ENCODE assay signal across 10 cellular contexts in genomic region chr10:514137-514671, GRCh38.
DNase-seq lines count a peak whose midpoint lies in the region; ATAC-seq, FAIRE-seq and TF ChIP-seq lines count a peak whose summit lies in the region.
"Had no signal": no experiment of that assay in that cellular context is flagged by ENCODE, and none has a peak within 500 bp of the region (broad histone marks: within the 10 kb centered on the region; RNA-seq: fewer than 3 reads in every experiment).

No MANE protein-coding gene starts in this region.

- no peaks in the 10 kb centered on the region for H3K9me3 Mint-ChIP-seq in activated T-helper 17 cell treated with anti-CD3 and anti-CD28 coated beads, Interleukin-2, amount 50 U/mL, for 72 hours
- H3K9me3 Mint-ChIP-seq in endodermal cell: no peaks in the 10 kb centered on the region

- 88 to 94% (median 89%) methylated on average over 22 of the region's 22 CpGs for WGBS in spleen, 5 donors
- 92 to 93% methylated on average over 18 to 22 of the region's 22 CpGs for whole genome bisulfite sequencing in endodermal cell (ENCODE audit: insufficient coverage in 1 of 2, insufficient read length in 1 of 2), 2 experiments

- DNase-seq in MM.1S (no peak), NCI-H69 (lab: John Stamatoyannopoulos, UW) (peak; percentile 90), spleen (peak; percentile 65), endodermal cell (no peak)
- DNase-seq: activated gamma-delta T cell; stimulated activated CD4-positive, alpha-beta T cell treated with anti-CD3 and anti-CD28 coated beads, Interleukin-2, amount 100 ng/mL, for 24 hours had no signal

- TF ChIP-seq CTCF in MM.1S (IDR thresholded peaks at IDR 0.05; ENCODE audit: low read length) (no peak), spleen (IDR thresholded peaks at IDR 0.05 in 8 of 11, conservative IDR thresholded peaks at IDR 0.05 in 3 of 11) (no peak), endodermal cell (conservative IDR thresholded peaks at IDR 0.05) (no peak)

- no peaks in the 10 kb centered on the region for H3K9me2 ChIP-seq in MM.1S (replicated peaks; ENCODE audit: insufficient read depth, low read length)

- peak overlapping the region; percentile 99; the same call in 1 of the 2 replicates for H3K27ac ChIP-seq in MM.1S (ENCODE audit: low read length)
- H3K27ac ChIP-seq in spleen: no peak overlapping the region
- H3K27ac ChIP-seq in endodermal cell (ENCODE audit: low read depth, low read length): no peak overlapping the region

- no peak overlapping the region for H2AFZ ChIP-seq in MM.1S (ENCODE audit: low read length)

- H4K20me1 ChIP-seq in MM.1S (ENCODE audit: insufficient read depth, low read length): no peaks in the 10 kb centered on the region

- H3K4me3 ChIP-seq in MM.1S (ENCODE audit: low read length): no peak overlapping the region
- no peak overlapping the region for H3K4me3 ChIP-seq in spleen
- H3K4me3 ChIP-seq in endodermal cell (ENCODE audit: low read length): no peak overlapping the region

- H3K27me3 ChIP-seq in MM.1S (replicated peaks; ENCODE audit: insufficient read depth, low read length) (no peaks in the 10 kb centered on the region), spleen (replicated peaks in 1 of 7) (peaks cover 0 to 12% (median 0%) of the 10 kb centered on the region in 7 donors), endodermal cell (ENCODE audit: control insufficient read depth, insufficient read depth, low read length, poor library complexity, severe bottlenecking) (peaks cover 15% of the 10 kb centered on the region)

- 0 out of 2 replicates have a peak overlapping the region, but pooled peaks have one; percentile 1 for H3K4me2 ChIP-seq in MM.1S (ENCODE audit: low read depth, low read length)

- H3K4me3 Mint-ChIP-seq in activated T-helper 17 cell treated with anti-CD3 and anti-CD28 coated beads, Interleukin-2, amount 50 U/mL, for 72 hours: no peak overlapping the region
- no peak overlapping the region for H3K4me3 Mint-ChIP-seq in endodermal cell

- intact Hi-C loops in spleen (cut with DNase I; ENCODE audit: low total_unique reads): loop anchor here (5.0 to 10.0 kb wide), 2 partner anchors 171 to 273 kb away; partner anchors contain the start of gene DIP2C

- H3K9ac ChIP-seq in MM.1S (ENCODE audit: low read length): no peak overlapping the region
- H3K9ac ChIP-seq in endodermal cell (ENCODE audit: extremely low read depth, low read length, poor library complexity, severe bottlenecking): no peak overlapping the region

- ATAC-seq in GM21825 (IDR thresholded peaks at IDR 0.05; ENCODE audit: unreplicated experiment) (no peak), GM18858 (IDR thresholded peaks at IDR 0.05; ENCODE audit: unreplicated experiment) (no peak)
- ATAC-seq in activated T-helper 17 cell treated with anti-CD3 and anti-CD28 coated beads, Interleukin-2, amount 50 U/mL, for 72 hours (replicated peaks): no peak

- no peaks in the 10 kb centered on the region for H3K36me3 Mint-ChIP-seq in activated T-helper 17 cell treated with anti-CD3 and anti-CD28 coated beads, Interleukin-2, amount 50 U/mL, for 72 hours (ENCODE audit: low read depth)
- no peaks in the 10 kb centered on the region for H3K36me3 Mint-ChIP-seq in endodermal cell (ENCODE audit: low read depth)

- H3K36me3 ChIP-seq in MM.1S (replicated peaks; ENCODE audit: insufficient read depth, low read length) (no peaks in the 10 kb centered on the region), spleen (no peaks in the 10 kb centered on the region), endodermal cell (ENCODE audit: control insufficient read depth, insufficient read depth, low read length) (no peaks in the 10 kb centered on the region)

- peak; percentile 96 for FAIRE-seq in islet of Langerhans (lab: Jason Lieb, UNC)

- no peak for TF ChIP-seq POLR2A in spleen (IDR thresholded peaks at IDR 0.05)

- H3K79me2 ChIP-seq in MM.1S (ENCODE audit: low read length): peaks cover 11% of the 10 kb centered on the region

- no peaks in the 10 kb centered on the region for H3K27me3 Mint-ChIP-seq in activated T-helper 17 cell treated with anti-CD3 and anti-CD28 coated beads, Interleukin-2, amount 50 U/mL, for 72 hours
- H3K27me3 Mint-ChIP-seq in endodermal cell (ENCODE audit: insufficient read depth): peaks cover 18% of the 10 kb centered on the region

- no peaks in the 10 kb centered on the region for H3K9me3 ChIP-seq in MM.1S (replicated peaks; ENCODE audit: insufficient read depth, low read length)
- no peaks in the 10 kb centered on the region for H3K9me3 ChIP-seq in spleen
- no peaks in the 10 kb centered on the region for H3K9me3 ChIP-seq in endodermal cell (ENCODE audit: control insufficient read depth, low read length)

- peaks cover 57% of the 10 kb centered on the region for H3K4me1 ChIP-seq in MM.1S (ENCODE audit: low read length)
- H3K4me1 ChIP-seq in spleen: peaks cover 0 to 31% (median 10%) of the 10 kb centered on the region in 6 donors
- peaks cover 14% of the 10 kb centered on the region for H3K4me1 ChIP-seq in endodermal cell (ENCODE audit: control insufficient read depth, insufficient read depth, low read length)

- H3K27ac Mint-ChIP-seq in activated T-helper 17 cell treated with anti-CD3 and anti-CD28 coated beads, Interleukin-2, amount 50 U/mL, for 72 hours: no peak overlapping the region
- H3K27ac Mint-ChIP-seq in endodermal cell: no peak overlapping the region

- H3F3A ChIP-seq in MM.1S (ENCODE audit: insufficient read depth, low read length): peaks cover 29% of the 10 kb centered on the region

- peaks cover 14% of the 10 kb centered on the region for H3K4me1 Mint-ChIP-seq in activated T-helper 17 cell treated with anti-CD3 and anti-CD28 coated beads, Interleukin-2, amount 50 U/mL, for 72 hours
- peaks cover 22% of the 10 kb centered on the region for H3K4me1 Mint-ChIP-seq in endodermal cell

Comparison
In these comparisons a context has a peak if more than half of its experiments do, and no peak if none do; other contexts are left out.
1. DNase-seq: peak in NCI-H69 (single experiment) and spleen (single experiment); none in MM.1S (single experiment) and endodermal cell (single experiment).